Comparison of ENCODE assay signal across 9 cellular contexts in the genomic region with DNA sequence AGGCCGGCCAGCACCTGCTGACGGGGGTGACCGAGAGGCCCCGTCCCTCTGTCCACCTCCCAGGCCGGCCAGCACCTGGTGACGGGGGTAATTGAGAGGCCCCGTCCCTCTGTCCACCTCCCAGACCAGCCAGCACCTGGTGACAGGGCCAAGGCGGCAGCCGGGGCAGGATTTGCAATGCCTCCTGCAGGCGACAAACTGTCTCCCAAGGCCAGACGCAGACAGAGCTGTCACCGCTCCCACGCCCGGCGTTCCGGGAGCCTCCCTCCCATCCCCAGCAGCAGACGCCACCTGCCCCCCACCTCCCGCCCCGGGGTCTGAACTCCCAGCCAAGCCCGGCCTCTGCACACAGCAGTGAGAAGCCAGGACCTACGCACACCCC.
DNase-seq lines count a peak whose midpoint lies in the region; FAIRE-seq and TF ChIP-seq lines count a peak whose summit lies in the region.
"Had no signal": no experiment of that assay in that cellular context is flagged by ENCODE, and none has a peak within 500 bp of the region (broad histone marks: within the 10 kb centered on the region; RNA-seq: fewer than 3 reads in every experiment).

No MANE protein-coding gene starts in this region.

- CTCF ChIA-PET in H1 (lab: Charles Lee; ENCODE audit: partially characterized antibody) = interaction anchor here (1.0 to 2.5 kb wide), 5 partner anchors 26 to 279 kb away, joined by 3 to 10 read pairs (median 4); no protein-coding TSS in a partner anchor

- no peaks in the 10 kb centered on the region for H3K9me3 ChIP-seq in H1 (ENCODE audit: insufficient read depth in 2 of 2, low read depth in 1 of 2, low read length in 1 of 2)

- H3K23ac ChIP-seq in H1 (ENCODE audit: insufficient read length) = no peak overlapping the region

- no peaks in the 10 kb centered on the region for H3K79me2 ChIP-seq in H1 (ENCODE audit: control insufficient read depth in 1 of 2, insufficient read depth in 2 of 2, low read length in 2 of 2)

- no peak overlapping the region for H3K18ac ChIP-seq in H1 (ENCODE audit: extremely low read depth, low read length)

- H3K4me2 ChIP-seq in H1 (ENCODE audit: insufficient read depth in 1 of 2, low read depth in 2 of 2, low read length in 2 of 2) = peak overlapping the region; percentile 62 to 77

- peaks cover 0 to 6% (median 1%) of the 10 kb centered on the region in 4 experiments; a peak in 2 of 7 replicates for H3K4me1 ChIP-seq in H1 (replicated peaks in 1 of 4; ENCODE audit: control insufficient read depth in 3 of 4, insufficient read depth in 4 of 4, low read length in 3 of 4)

- no peak overlapping the region for H4K5ac ChIP-seq in H1 (ENCODE audit: insufficient read length, low read depth, low read length)

- H3K9me3 Mint-ChIP-seq in nephron progenitor cell = peaks cover 8% of the 10 kb centered on the region

- no peak overlapping the region for H2AFZ ChIP-seq in H1 (ENCODE audit: low read length)

- H3K27ac Mint-ChIP-seq in nephron progenitor cell = no peak overlapping the region

- no peak overlapping the region for H2AK5ac ChIP-seq in H1 (ENCODE audit: low read depth, low read length)

- DNase-seq in AG10803 (ENCODE audit: low read depth) (peak; percentile 5), HuH-7 (ENCODE audit: low spot score) (peak; percentile 66), H1 (ENCODE audit: low read depth in 1 of 2, low spot score in 2 of 2) (peak in 1 of 2 experiments; percentile 57), nephron progenitor cell (no peak), medulla oblongata (ENCODE audit: extremely low spot score) (no peak), T-helper 2 cell (no peak), dedifferentiated amniotic fluid mesenchymal stem cell (ENCODE audit: extremely low spot score) (no peak)
- no peak for DNase-seq in stimulated activated CD4-positive, alpha-beta T cell treated with anti-CD3 and anti-CD28 coated beads, Interleukin-2, amount 100 ng/mL, for 48 hours

- no peak for TF ChIP-seq CTCF in AG10803 (conservative IDR thresholded peaks at IDR 0.05; ENCODE audit: low read length)
- TF ChIP-seq CTCF in H1 (IDR thresholded peaks at IDR 0.05; ENCODE audit: control extremely low read depth in 1 of 3, insufficient read depth in 1 of 3, low read depth in 1 of 3, low read length in 3 of 3) = peak in 1 of 3 experiments; percentile 6; a peak in 1 of 4 replicates
- TF ChIP-seq CTCF in nephron progenitor cell (IDR thresholded peaks at IDR 0.05) = no peak

- peaks cover 35% of the 10 kb centered on the region for H3K27me3 Mint-ChIP-seq in nephron progenitor cell (ENCODE audit: low read depth, poor library complexity)

- no peaks in the 10 kb centered on the region for H3K79me1 ChIP-seq in H1 (ENCODE audit: low read depth, low read length)

- no peak overlapping the region for H2BK15ac ChIP-seq in H1 (ENCODE audit: low read length)

- TF ChIP-seq POLR2A in H1 (IDR thresholded peaks at IDR 0.05; ENCODE audit: control extremely low read depth in 1 of 2, low read depth in 2 of 2, low read length in 2 of 2) = no peak

- peaks cover 4% of the 10 kb centered on the region; the same call in 1 of the 2 replicates for H3K23me2 ChIP-seq in H1 (ENCODE audit: low read depth, low read length)

- H3K9ac ChIP-seq in H1 (replicated peaks in 1 of 4; ENCODE audit: extremely low read depth in 1 of 4, low read depth in 3 of 4, low read length in 3 of 4) = no peak overlapping the region

- peak overlapping the region; percentile 79; the same call in 1 of the 2 replicates for H4K8ac ChIP-seq in H1 (ENCODE audit: extremely low read depth, insufficient read depth, low read length)

- no peaks in the 10 kb centered on the region for H3K36me3 Mint-ChIP-seq in nephron progenitor cell (ENCODE audit: low read depth)

- peak in 1 of 2 experiments; percentile 23; a peak in 1 of 4 replicates for TF ChIP-seq RAD21 in H1 (IDR thresholded peaks at IDR 0.05 in 1 of 2, conservative IDR thresholded peaks at IDR 0.05 in 1 of 2; ENCODE audit: low read depth in 2 of 2, low read length in 2 of 2)

- WGBS in H1 (ENCODE audit: extremely low coverage in 1 of 2, insufficient coverage in 1 of 2, insufficient read length in 1 of 2, insufficient replicate concordance in 2 of 2, low coverage in 1 of 2, low lambda C conversion rate in 2 of 2, missing lambda C conversion rate in 1 of 2), 2 experiments = 21% methylated on average over 9 of the region's 21 CpGs; no CpG with 5 or more reads in 1 of the 2 experiments

- TF ChIP-seq EP300 in H1 (IDR thresholded peaks at IDR 0.05; ENCODE audit: borderline replicate concordance in 1 of 2, low read depth in 2 of 2, low read length in 2 of 2) = no peak

- peaks cover 2 to 18% (median 8%) of the 10 kb centered on the region in 4 experiments; a peak in 6 of 7 replicates for H3K27me3 ChIP-seq in H1 (replicated peaks in 1 of 4; ENCODE audit: control insufficient read depth in 3 of 4, extremely low read depth in 1 of 4, insufficient read depth in 3 of 4, low read length in 3 of 4)

- H3K4ac ChIP-seq in H1 (replicated peaks; ENCODE audit: insufficient read length, low read depth, low read length) = no peak overlapping the region

- no peaks in the 10 kb centered on the region for H4K20me1 ChIP-seq in H1 (replicated peaks in 1 of 2; ENCODE audit: control insufficient read depth in 1 of 2, insufficient read depth in 2 of 2, low read length in 2 of 2)

- FAIRE-seq in H1 (lab: Jason Lieb, UNC) = no peak

- no peak overlapping the region for H2BK12ac ChIP-seq in H1 (ENCODE audit: low read depth, low read length)

- H3K36me3 ChIP-seq in H1 (ENCODE audit: control insufficient read depth in 2 of 4, insufficient read depth in 4 of 4, low read length in 3 of 4) = no peaks in the 10 kb centered on the region

- peak overlapping the region; percentile 48 for H3K4me3 Mint-ChIP-seq in nephron progenitor cell

- H2BK5ac ChIP-seq in H1 (ENCODE audit: low read depth, low read length) = no peak overlapping the region

- H2BK120ac ChIP-seq in H1 (replicated peaks; ENCODE audit: low read depth, low read length) = no peak overlapping the region

- no peak overlapping the region for H3K14ac ChIP-seq in H1 (ENCODE audit: insufficient read length)

- H3K4me1 Mint-ChIP-seq in nephron progenitor cell = peaks cover 25% of the 10 kb centered on the region

- H3K56ac ChIP-seq in H1 (replicated peaks; ENCODE audit: insufficient read length, low read depth, low read length) = no peak overlapping the region

- H2BK20ac ChIP-seq in H1 (ENCODE audit: low read length) = no peak overlapping the region

- peak overlapping the region; percentile 54 for H3K4me3 ChIP-seq in AG10803 (ENCODE audit: low read length)
- H3K4me3 ChIP-seq in H1 (ENCODE audit: extremely low read depth in 1 of 4, insufficient read depth in 2 of 4, low read depth in 3 of 4, low read length in 4 of 4) = peak overlapping the region; percentile 23 to 58 (median 38); a peak in 7 of 8 replicates

- POLR2A ChIA-PET in H1 (lab: Charles Lee; ENCODE audit: partially characterized antibody) = interaction anchor here (0.7 kb wide), 1 partner anchor 96 kb away, joined by 3 read pairs; no protein-coding TSS in a partner anchor

- H3K27ac ChIP-seq in H1 (ENCODE audit: low read depth, low read length) = no peak overlapping the region
- H3K27ac ChIP-seq: HL-60 had no signal

- H4K91ac ChIP-seq in H1 (replicated peaks; ENCODE audit: insufficient read length, low read length) = no peak overlapping the region

TF ChIP-seq in H1, 55 proteins besides CTCF, POLR2A, EP300 and RAD21:
- no peak for TF ChIP-seq RFX5 (IDR thresholded peaks at IDR 0.05; ENCODE audit: borderline replicate concordance, low read depth, low read length)
TF ChIP-seq in H1: peak in this region for 0.

Comparison
In these comparisons a context has a peak if more than half of its experiments do, and no peak if none do; other contexts are left out.
1. DNase-seq: peak in AG10803 (single experiment) and HuH-7 (single experiment); none in nephron progenitor cell (single experiment), stimulated activated CD4-positive, alpha-beta T cell treated with anti-CD3 and anti-CD28 coated beads, Interleukin-2, amount 100 ng/mL, for 48 hours (0 of 2), medulla oblongata (single experiment), T-helper 2 cell (0 of 5) and dedifferentiated amniotic fluid mesenchymal stem cell (single experiment).